ENCODE assay signal across 16 cellular contexts in the genomic region with DNA sequence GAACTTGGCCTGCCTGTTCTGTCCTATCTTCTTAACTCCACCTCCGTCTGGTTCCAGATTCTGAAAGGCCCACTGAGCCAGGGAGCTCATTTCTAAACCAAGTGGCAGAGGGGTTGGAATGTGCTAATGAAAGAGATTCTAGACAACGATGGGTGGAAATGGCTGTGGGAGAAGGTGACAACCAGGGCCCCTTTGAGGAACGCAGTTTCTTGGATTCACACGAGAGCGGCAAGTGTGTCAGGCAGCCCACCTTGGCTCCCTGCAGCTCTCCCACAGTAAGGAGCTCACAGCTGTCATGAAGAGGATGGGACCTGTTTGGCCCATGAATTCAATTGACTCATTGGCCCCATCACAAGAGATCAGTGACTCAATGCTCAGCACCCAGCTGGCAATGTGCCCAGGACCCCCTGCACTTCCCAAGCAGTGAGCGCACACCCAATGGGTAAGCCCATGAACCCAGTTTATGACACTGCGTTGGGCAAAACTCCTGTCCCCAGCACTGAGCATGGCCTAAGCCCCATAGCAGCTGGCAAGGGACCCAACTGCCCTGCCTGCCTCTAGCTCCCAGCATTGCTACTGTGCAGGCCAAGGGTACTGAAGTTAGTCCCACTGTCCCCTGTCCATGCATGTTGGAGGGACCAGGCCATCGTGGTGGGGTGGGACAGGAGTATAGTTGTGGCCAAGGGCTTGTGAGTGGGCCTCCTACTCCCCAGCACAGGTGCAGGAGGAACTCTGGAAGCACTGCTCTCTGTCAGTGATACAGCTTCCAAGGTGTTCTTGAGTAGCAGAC. TPM values are rescaled to one million over a fixed set of nuclear protein-coding genes. Genes with fewer than 3 reads are reported as not detected.
A peak's percentile ranks its signal among the peaks of the same experiment; 100 is the strongest.
DNase-seq lines count a peak whose midpoint lies in the region; ATAC-seq, FAIRE-seq and TF ChIP-seq lines count a peak whose summit lies in the region.
"Had no signal": no experiment of that assay in that cellular context is flagged by ENCODE, and none has a peak within 500 bp of the region (broad histone marks: within the 10 kb centered on the region; RNA-seq: fewer than 3 reads in every experiment).

No MANE protein-coding gene starts in this region.

- no peak overlapping the region for H3K4me3 ChIP-seq in heart right ventricle
- H3K4me3 ChIP-seq in heart left ventricle, result no peak overlapping the region
- no peak overlapping the region for H3K4me3 ChIP-seq in vagina

- ATAC-seq in heart right ventricle (no peak), heart left ventricle (no peak)
- ATAC-seq in activated CD8-positive, alpha-beta T cell treated with anti-CD3 and anti-CD28 coated beads, Interleukin-2, amount 10 ng/mL, durations not matched to agents 7 days and 5 days, result no peak
- ATAC-seq: natural killer cell treated with Interleukin-12 subunit alpha and Interleukin-12 subunit beta and Interleukin-15 and Interleukin-18, amount 100 ng/mL, for 72 hours had no signal

- no peaks in the 10 kb centered on the region for H3K9me3 Mint-ChIP-seq in activated CD8-positive, alpha-beta T cell treated with anti-CD3 and anti-CD28 coated beads, Interleukin-2, amount 10 ng/mL, durations not matched to agents 7 days and 5 days (ENCODE audit: insufficient read depth)
- H3K9me3 Mint-ChIP-seq in mesothelial cell of epicardium, result no peaks in the 10 kb centered on the region
- H3K9me3 Mint-ChIP-seq in HFFc6, result no peaks in the 10 kb centered on the region
- H3K9me3 Mint-ChIP-seq: natural killer cell treated with Interleukin-12 subunit alpha and Interleukin-12 subunit beta and Interleukin-15 and Interleukin-18, amount 100 ng/mL, for 72 hours had no signal

- no peaks in the 10 kb centered on the region for H3K27me3 Mint-ChIP-seq in activated CD8-positive, alpha-beta T cell treated with anti-CD3 and anti-CD28 coated beads, Interleukin-2, amount 10 ng/mL, durations not matched to agents 7 days and 5 days (ENCODE audit: low read depth)
- H3K27me3 Mint-ChIP-seq in mesothelial cell of epicardium (ENCODE audit: low read depth) (no peaks in the 10 kb centered on the region), HFFc6 (ENCODE audit: insufficient read depth) (no peaks in the 10 kb centered on the region; the same call in 1 of the 2 replicates)
- H3K27me3 Mint-ChIP-seq: natural killer cell treated with Interleukin-12 subunit alpha and Interleukin-12 subunit beta and Interleukin-15 and Interleukin-18, amount 100 ng/mL, for 72 hours had no signal

- H3K4me3 Mint-ChIP-seq in activated CD8-positive, alpha-beta T cell treated with anti-CD3 and anti-CD28 coated beads, Interleukin-2, amount 10 ng/mL, durations not matched to agents 7 days and 5 days, result no peak overlapping the region
- no peak overlapping the region for H3K4me3 Mint-ChIP-seq in mesothelial cell of epicardium
- no peak overlapping the region for H3K4me3 Mint-ChIP-seq in HFFc6
- H3K4me3 Mint-ChIP-seq: natural killer cell treated with Interleukin-12 subunit alpha and Interleukin-12 subunit beta and Interleukin-15 and Interleukin-18, amount 100 ng/mL, for 72 hours had no signal

- POLR2A ChIA-PET in activated CD8-positive, alpha-beta T cell treated with anti-CD3 and anti-CD28 coated beads, Interleukin-2, amount 10 ng/mL, durations not matched to agents 7 days and 5 days (lab: Charles Lee), result interaction anchor here (0.6 kb wide), 2 partner anchors 501 to 576 kb away, joined by 3 to 5 read pairs; partner anchors contain the start of gene HSP90AB1

- H3K27ac ChIP-seq in heart right ventricle (peak overlapping the region in 6 of 10 donors; percentile 65 to 85 (median 81)), heart left ventricle (peak overlapping the region in 5 of 12 donors; percentile 18 to 87 (median 61)), vagina (peak overlapping the region; percentile 75)

- DNase-seq in heart right ventricle (no peak), heart left ventricle (no peak), mesothelial cell of epicardium (ENCODE audit: low spot score in 2 of 2, unreplicated experiment in 2 of 2) (no peak), vagina (ENCODE audit: extremely low spot score in 2 of 2) (no peak), frontal cortex (ENCODE audit: low spot score in 2 of 2) (no peak), HFFc6 (no peak)
- DNase-seq in activated CD8-positive, alpha-beta T cell treated with anti-CD3 and anti-CD28 coated beads, Interleukin-2, amount 10 ng/mL, durations not matched to agents 7 days and 5 days, result no peak
- no peak for DNase-seq in central memory CD4-positive, alpha-beta T cell
- DNase-seq: activated CD4-positive, CD25-positive, alpha-beta regulatory T cell treated with anti-CD3 and anti-CD28 coated beads, Interleukin-2, amount 50 U/mL, for 72 hours; activated T-cell treated with anti-CD3 and anti-CD28 coated beads, Interleukin-2, amount 50 U/mL, for 48 hours; Karpas-422; NCI-H146; NCI-H510A treated with DMSO at 0.1 percent for 48 hours; SW 1271 had no signal

- TF ChIP-seq CTCF in heart right ventricle (IDR thresholded peaks at IDR 0.05), result no peak
- no peak for TF ChIP-seq CTCF in heart left ventricle (IDR thresholded peaks at IDR 0.05)
- no peak for TF ChIP-seq CTCF in mesothelial cell of epicardium (IDR thresholded peaks at IDR 0.05; ENCODE audit: unreplicated experiment)
- TF ChIP-seq CTCF in vagina (IDR thresholded peaks at IDR 0.05), result no peak
- no peak for TF ChIP-seq CTCF in HFFc6 (IDR thresholded peaks at IDR 0.05)

- H3K36me3 ChIP-seq in heart right ventricle (peaks cover 0 to 60% (median 34%) of the 10 kb centered on the region in 9 donors), heart left ventricle (peaks cover 0 to 62% (median 58%) of the 10 kb centered on the region in 9 donors), vagina (peaks cover 0 to 35% of the 10 kb centered on the region in 2 donors)

- peaks cover 38% of the 10 kb centered on the region for H3K36me3 Mint-ChIP-seq in activated CD8-positive, alpha-beta T cell treated with anti-CD3 and anti-CD28 coated beads, Interleukin-2, amount 10 ng/mL, durations not matched to agents 7 days and 5 days (ENCODE audit: low read depth)
- H3K36me3 Mint-ChIP-seq in mesothelial cell of epicardium (peaks cover 18% of the 10 kb centered on the region), HFFc6 (ENCODE audit: low read depth) (peaks cover 6% of the 10 kb centered on the region; the same call in 1 of the 2 replicates)
- H3K36me3 Mint-ChIP-seq: natural killer cell treated with Interleukin-12 subunit alpha and Interleukin-12 subunit beta and Interleukin-15 and Interleukin-18, amount 100 ng/mL, for 72 hours had no signal

- H3K9me3 ChIP-seq in heart right ventricle, result no peaks in the 10 kb centered on the region
- no peaks in the 10 kb centered on the region for H3K9me3 ChIP-seq in heart left ventricle
- H3K9me3 ChIP-seq in vagina, result no peaks in the 10 kb centered on the region

- peaks cover 26 to 51% (median 41%) of the 10 kb centered on the region in 9 donors for H3K4me1 ChIP-seq in heart right ventricle
- H3K4me1 ChIP-seq in heart left ventricle, result peaks cover 11 to 53% (median 38%) of the 10 kb centered on the region in 12 donors
- peaks cover 37% of the 10 kb centered on the region for H3K4me1 ChIP-seq in vagina

- peak overlapping the region; percentile 86 for H3K27ac Mint-ChIP-seq in activated CD8-positive, alpha-beta T cell treated with anti-CD3 and anti-CD28 coated beads, Interleukin-2, amount 10 ng/mL, durations not matched to agents 7 days and 5 days
- H3K27ac Mint-ChIP-seq in mesothelial cell of epicardium (peak overlapping the region; percentile 89), HFFc6 (no peak overlapping the region)

- CTCF ChIA-PET in activated CD8-positive, alpha-beta T cell treated with anti-CD3 and anti-CD28 coated beads, Interleukin-2, amount 10 ng/mL, durations not matched to agents 7 days and 5 days (lab: Charles Lee), result interaction anchor here (1.2 to 6.8 kb wide), 8 partner anchors 9 to 403 kb away, joined by 3 to 71 read pairs (median 8); partner anchors contain the start of gene MRPS18A

- intact Hi-C loops in heart right ventricle (cut with DNase I) (no loop called here), heart left ventricle (cut with DNase I) (no loop called here), vagina (cut with DNase I) (no loop called here)

- no peak for FAIRE-seq in frontal cortex (lab: Jason Lieb, UNC)
- FAIRE-seq: D721Med had no signal

- peaks cover 44% of the 10 kb centered on the region for H3K4me1 Mint-ChIP-seq in activated CD8-positive, alpha-beta T cell treated with anti-CD3 and anti-CD28 coated beads, Interleukin-2, amount 10 ng/mL, durations not matched to agents 7 days and 5 days (ENCODE audit: low read depth)
- H3K4me1 Mint-ChIP-seq in mesothelial cell of epicardium (peaks cover 66% of the 10 kb centered on the region), HFFc6 (ENCODE audit: low read depth) (peaks cover 21% of the 10 kb centered on the region)

- TF ChIP-seq POLR2A in heart left ventricle (IDR thresholded peaks at IDR 0.05), result no peak
- TF ChIP-seq POLR2A in vagina (IDR thresholded peaks at IDR 0.05), result no peak

- H3K27me3 ChIP-seq in heart right ventricle (no peaks in the 10 kb centered on the region), heart left ventricle (no peaks in the 10 kb centered on the region), vagina (no peaks in the 10 kb centered on the region)

- 90 to 94% methylated on average over 8 of the region's 8 CpGs for WGBS in heart right ventricle, 2 donors
- WGBS in heart left ventricle, 4 donors, result 90 to 94% (median 94%) methylated on average over 6 to 8 of the region's 8 CpGs

RNA-seq across cellular contexts. Expression of gene MRPS18A, which starts 16.4 kb away (rescaled TPM):
- total RNA-seq in heart right ventricle (10 to 100 TPM; 36.0 to 52.9 (median 40.6) TPM), heart left ventricle (10 to 100 TPM; 37.4 to 66.1 (median 39.1) TPM), mesothelial cell of epicardium (41.4 to 46.6 TPM (median 46.0 TPM) in 3 replicates), vagina (31.9 TPM), frontal cortex (16.3 TPM)
- polyA plus RNA-seq in heart right ventricle (100 to 1,000 TPM in 1 of 2 donors, 10 to 100 TPM in 1; 30.4 to 103 TPM), heart left ventricle (100 to 1,000 TPM in 1 of 2 donors, 10 to 100 TPM in 1; 55.3 to 105 TPM)
- total RNA-seq in activated CD8-positive, alpha-beta T cell treated with anti-CD3 and anti-CD28 coated beads, Interleukin-2, amount 10 ng/mL, durations not matched to agents 7 days and 5 days, result 10 to 100 TPM; 38.7 to 43.2 TPM
- total RNA-seq in HFFc6 (2021; fragmentation: NEBNext Ultra II Directional; extraction: Animal tissue kit (Norgen Biotek cat#: 25700)), result 10 to 100 TPM; 34.3 to 42.8 (median 38.3) TPM

RNA-seq across cellular contexts. Expression of gene RSPH9, which starts 26.4 kb away (rescaled TPM):
- total RNA-seq in heart right ventricle (under 1 TPM in 5 of 10 donors, not detected in 5; 0.09 to 0.15 (median 0.12) TPM), heart left ventricle (under 1 TPM in 6 of 9 donors, not detected in 3; 0.09 to 0.18 (median 0.14) TPM), mesothelial cell of epicardium (0.80 to 0.88 TPM (median 0.82 TPM) in 3 replicates), vagina (0.74 TPM), frontal cortex (6.1 TPM)
- polyA plus RNA-seq in heart right ventricle (under 1 TPM; 0.44 to 0.45 TPM), heart left ventricle (under 1 TPM; 0.29 to 0.50 TPM)
- not detected for total RNA-seq in activated CD8-positive, alpha-beta T cell treated with anti-CD3 and anti-CD28 coated beads, Interleukin-2, amount 10 ng/mL, durations not matched to agents 7 days and 5 days
- under 1 TPM in 5 of 6 experiments, not detected in 1; 0.09 to 0.60 (median 0.30) TPM for total RNA-seq in HFFc6 (2021; fragmentation: NEBNext Ultra II Directional; extraction: Animal tissue kit (Norgen Biotek cat#: 25700))
- total RNA-seq: natural killer cell treated with Interleukin-12 subunit alpha and Interleukin-12 subunit beta and Interleukin-15 and Interleukin-18, amount 100 ng/mL, for 72 hours had no signal

RNA-seq across cellular contexts. Expression of gene MAD2L1BP, which starts 35.6 kb away (rescaled TPM):
- total RNA-seq in heart right ventricle (10 to 100 TPM; 20.7 to 34.8 (median 28.1) TPM), heart left ventricle (10 to 100 TPM; 24.5 to 33.7 (median 26.6) TPM), mesothelial cell of epicardium (23.4 to 24.4 TPM (median 23.6 TPM) in 3 replicates), vagina (58.4 TPM), frontal cortex (25.3 TPM)
- polyA plus RNA-seq in heart right ventricle (10 to 100 TPM; 13.5 to 29.2 TPM), heart left ventricle (10 to 100 TPM; 19.8 to 38.6 TPM)
- 10 to 100 TPM; 44.2 to 44.6 TPM for total RNA-seq in activated CD8-positive, alpha-beta T cell treated with anti-CD3 and anti-CD28 coated beads, Interleukin-2, amount 10 ng/mL, durations not matched to agents 7 days and 5 days
- total RNA-seq in HFFc6 (2021; fragmentation: NEBNext Ultra II Directional; extraction: Animal tissue kit (Norgen Biotek cat#: 25700)), result 10 to 100 TPM; 23.6 to 26.7 (median 26.4) TPM

RNA-seq across cellular contexts. Expression of gene GTPBP2, which starts 42.1 kb away (rescaled TPM):
- 10 to 100 TPM; 19.5 to 32.1 (median 25.1) TPM for total RNA-seq in heart right ventricle
- 10 to 100 TPM; 37.3 to 37.9 TPM for polyA plus RNA-seq in heart right ventricle
- total RNA-seq in heart left ventricle, result 10 to 100 TPM; 16.6 to 37.1 (median 26.1) TPM
- 10 to 100 TPM; 24.1 to 37.0 TPM for polyA plus RNA-seq in heart left ventricle
- total RNA-seq in activated CD8-positive, alpha-beta T cell treated with anti-CD3 and anti-CD28 coated beads, Interleukin-2, amount 10 ng/mL, durations not matched to agents 7 days and 5 days, result 10 to 100 TPM; 94.3 to 99.4 TPM
- total RNA-seq in mesothelial cell of epicardium, result 76.5 to 78.0 TPM (median 77.6 TPM) in 3 replicates
- 45.7 TPM for total RNA-seq in vagina
- 32.6 TPM for total RNA-seq in frontal cortex
- 10 to 100 TPM; 35.6 to 47.7 (median 41.0) TPM for total RNA-seq in HFFc6 (2021; fragmentation: NEBNext Ultra II Directional; extraction: Animal tissue kit (Norgen Biotek cat#: 25700))
